In genomic region chr14:104797112-104798044, GRCh38 we compare ENCODE assay signal across 11 cellular contexts. TPM values are rescaled to one million over a fixed set of nuclear protein-coding genes. Genes with fewer than 3 reads are reported as not detected.
DNase-seq lines count a peak whose midpoint lies in the region; ATAC-seq and TF ChIP-seq lines count a peak whose summit lies in the region.
"Had no signal": no experiment of that assay in that cellular context is flagged by ENCODE, and none has a peak within 500 bp of the region (broad histone marks: within the 10 kb centered on the region; RNA-seq: fewer than 3 reads in every experiment).

No MANE protein-coding gene starts in this region.

- no peaks in the 10 kb centered on the region for H3K27me3 ChIP-seq in stomach

- peak overlapping the region; percentile 25 to 98 (median 89) for H3K27ac ChIP-seq in stomach

- WGBS in stomach, 5 donors, result 31 to 40% (median 34%) methylated on average over 7 to 18 of the region's 18 CpGs

- no peaks in the 10 kb centered on the region for H3K27me3 Mint-ChIP-seq in activated CD4-positive, alpha-beta T cell treated with anti-CD3 and anti-CD28 coated beads for 36 hours
- H3K27me3 Mint-ChIP-seq in T-helper 17 cell, result no peaks in the 10 kb centered on the region
- H3K27me3 Mint-ChIP-seq in immature natural killer cell (ENCODE audit: low read depth in 3 of 3), result peaks cover 2 to 12% (median 4%) of the 10 kb centered on the region in 3 donors

- peaks cover 0 to 3% (median 2%) of the 10 kb centered on the region in 4 donors for H3K36me3 ChIP-seq in stomach

- H3K9me3 Mint-ChIP-seq in activated CD4-positive, alpha-beta T cell treated with anti-CD3 and anti-CD28 coated beads for 36 hours (ENCODE audit: low read depth), result no peaks in the 10 kb centered on the region
- H3K9me3 Mint-ChIP-seq in immature natural killer cell, result no peaks in the 10 kb centered on the region

- H3K4me1 ChIP-seq in stomach, result peaks cover 60 to 82% (median 76%) of the 10 kb centered on the region in 4 donors

- H3K36me3 Mint-ChIP-seq in activated CD4-positive, alpha-beta T cell treated with anti-CD3 and anti-CD28 coated beads for 36 hours (ENCODE audit: low read depth), result peaks cover 2% of the 10 kb centered on the region
- H3K36me3 Mint-ChIP-seq in T-helper 17 cell (ENCODE audit: low read depth) (no peaks in the 10 kb centered on the region), immature natural killer cell (no peaks in the 10 kb centered on the region)

- CTCF ChIA-PET in activated CD4-positive, alpha-beta T cell treated with anti-CD3 and anti-CD28 coated beads for 36 hours (lab: Charles Lee), result interaction anchor here (0.5 to 0.9 kb wide), 2 partner anchors 39 to 301 kb away, joined by 3 read pairs; no protein-coding TSS in a partner anchor

- POLR2A ChIA-PET in activated CD4-positive, alpha-beta T cell treated with anti-CD3 and anti-CD28 coated beads for 36 hours (lab: Charles Lee), result no interaction called here

- TF ChIP-seq POLR2A in stomach (IDR thresholded peaks at IDR 0.05), result no peak

- H3K9me3 ChIP-seq in T-helper 17 cell (ENCODE audit: control insufficient read depth, low read length, poor library complexity, severe bottlenecking) (no peaks in the 10 kb centered on the region), stomach (no peaks in the 10 kb centered on the region)

- no peak overlapping the region for H3K27ac Mint-ChIP-seq in activated CD4-positive, alpha-beta T cell treated with anti-CD3 and anti-CD28 coated beads for 36 hours
- H3K27ac Mint-ChIP-seq in T-helper 17 cell, result peak overlapping the region; percentile 89
- peak overlapping the region in 3 of 6 donors; percentile 34 to 80 (median 73) for H3K27ac Mint-ChIP-seq in immature natural killer cell

- H3K4me3 Mint-ChIP-seq in activated CD4-positive, alpha-beta T cell treated with anti-CD3 and anti-CD28 coated beads for 36 hours, result peak overlapping the region; percentile 32
- peak overlapping the region; percentile 75 for H3K4me3 Mint-ChIP-seq in T-helper 17 cell
- peak overlapping the region in 3 of 5 donors; percentile 61 to 81 (median 79) for H3K4me3 Mint-ChIP-seq in immature natural killer cell

- H3K4me3 ChIP-seq in stomach, result no peak overlapping the region

- intact Hi-C loops in activated CD4-positive, alpha-beta T cell treated with anti-CD3 and anti-CD28 coated beads for 36 hours (cut with DNase I, micrococcal nuclease), result no loop called here
- intact Hi-C loops in stomach (cut with DNase I; ENCODE audit: low total_unique reads), result no loop called here

- H3K4me1 Mint-ChIP-seq in activated CD4-positive, alpha-beta T cell treated with anti-CD3 and anti-CD28 coated beads for 36 hours, result peaks cover 38% of the 10 kb centered on the region
- H3K4me1 Mint-ChIP-seq in T-helper 17 cell (peaks cover 31% of the 10 kb centered on the region), immature natural killer cell (peaks cover 35 to 39% of the 10 kb centered on the region in 2 donors)

- no peak for TF ChIP-seq CTCF in stomach (IDR thresholded peaks at IDR 0.05)

- no peak for TF ChIP-seq EP300 in stomach (IDR thresholded peaks at IDR 0.05)

- no peak for ATAC-seq in activated CD4-positive, alpha-beta T cell treated with anti-CD3 and anti-CD28 coated beads for 36 hours
- ATAC-seq in T-helper 17 cell (no peak), HG02798 (IDR thresholded peaks at IDR 0.05; ENCODE audit: poor library complexity, unreplicated experiment) (no peak), HG03460 (IDR thresholded peaks at IDR 0.05; ENCODE audit: unreplicated experiment) (no peak)

- DNase-seq in activated CD4-positive, alpha-beta T cell treated with anti-CD3 and anti-CD28 coated beads for 36 hours, result no peak
- no peak for DNase-seq in activated CD4-positive, alpha-beta T cell treated with anti-CD3 and anti-CD28 coated beads for 1 hour
- DNase-seq in T-helper 17 cell (no peak), immature natural killer cell (no peak), stomach (peak; percentile 61)
- no peak for DNase-seq in activated CD4-positive, CD25-positive, alpha-beta regulatory T cell (lab: John Stamatoyannopoulos, UW)
- DNase-seq: activated gamma-delta T cell treated with Interleukin-2 at 50 U/mL for 16 hours; foreskin melanocyte; stimulated activated CD4-positive, alpha-beta T cell treated with anti-CD3 and anti-CD28 coated beads, Interleukin-12 subunit alpha, Interleukin-12 subunit beta, amount 100 ng/mL, for 4 hours had no signal

RNA-seq across cellular contexts. Expression of gene AKT1, which starts 1.8 kb away (rescaled TPM):
- 100 to 1,000 TPM; 110 to 126 TPM for total RNA-seq in activated CD4-positive, alpha-beta T cell treated with anti-CD3 and anti-CD28 coated beads for 36 hours
- total RNA-seq in T-helper 17 cell, result 10 to 100 TPM; 72.4 to 77.2 TPM
- polyA plus RNA-seq in immature natural killer cell, result 10 to 100 TPM; 14.8 to 23.3 (median 21.3) TPM
- total RNA-seq in stomach, result 100 to 1,000 TPM in 4 of 5 donors, 10 to 100 TPM in 1; 85.2 to 292 (median 119) TPM
- 100 to 1,000 TPM; 100 to 123 (median 107) TPM for polyA plus RNA-seq in stomach

RNA-seq across cellular contexts. Expression of gene ZBTB42, which starts 3.5 kb away (rescaled TPM):
- 1 to 10 TPM; 1.5 to 2.0 TPM for total RNA-seq in activated CD4-positive, alpha-beta T cell treated with anti-CD3 and anti-CD28 coated beads for 36 hours
- 1 to 10 TPM; 2.7 to 3.3 TPM for total RNA-seq in T-helper 17 cell
- 1 to 10 TPM in 2 of 3 donors, under 1 TPM in 1; 0.25 to 2.4 (median 2.0) TPM for polyA plus RNA-seq in immature natural killer cell
- 10 to 100 TPM in 3 of 5 donors, 1 to 10 TPM in 2; 4.7 to 59.7 (median 13.2) TPM for total RNA-seq in stomach
- 1 to 10 TPM; 4.6 to 7.9 (median 5.5) TPM for polyA plus RNA-seq in stomach

RNA-seq across cellular contexts. Expression of gene SIVA1, which starts 44.4 kb away (rescaled TPM):
- 10 to 100 TPM; 47.1 to 97.1 TPM for total RNA-seq in activated CD4-positive, alpha-beta T cell treated with anti-CD3 and anti-CD28 coated beads for 36 hours
- 10 to 100 TPM; 76.2 to 85.7 TPM for total RNA-seq in T-helper 17 cell
- 100 to 1,000 TPM; 155 to 321 (median 203) TPM for polyA plus RNA-seq in immature natural killer cell
- 100 to 1,000 TPM in 4 of 5 donors, 10 to 100 TPM in 1; 73.3 to 366 (median 252) TPM for total RNA-seq in stomach
- polyA plus RNA-seq in stomach, result 100 to 1,000 TPM; 200 to 247 (median 213) TPM
